30 cellular contexts compared by ENCODE assay signal in the genomic region with DNA sequence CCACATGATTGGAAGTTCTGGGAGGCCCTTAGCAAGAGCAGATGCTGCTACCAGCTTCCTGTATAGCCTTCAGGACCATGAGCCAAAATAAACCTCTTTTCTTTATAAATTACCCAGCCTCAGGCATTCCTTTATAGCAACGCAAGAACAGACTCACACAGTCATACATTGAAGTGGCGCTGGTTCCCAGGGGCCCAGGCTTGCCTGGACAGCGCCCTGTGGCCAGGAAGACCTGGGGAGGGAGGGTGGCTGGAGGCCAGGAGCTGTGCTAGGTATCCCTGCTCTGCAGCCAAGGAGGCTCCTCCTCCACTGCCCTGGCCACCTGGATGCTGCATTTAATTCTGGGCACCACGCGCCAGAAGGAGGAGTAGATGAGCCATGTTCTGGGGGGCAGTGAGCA.
DNase-seq lines count a peak whose midpoint lies in the region; ATAC-seq, FAIRE-seq and TF ChIP-seq lines count a peak whose summit lies in the region.
"Had no signal": no experiment of that assay in that cellular context is flagged by ENCODE, and none has a peak within 500 bp of the region (broad histone marks: within the 10 kb centered on the region; RNA-seq: fewer than 3 reads in every experiment).

No MANE protein-coding gene starts in this region.

- no peak overlapping the region for H2BK12ac ChIP-seq in H1 (ENCODE audit: low read depth, low read length)

- peaks cover 0 to 32% of the 10 kb centered on the region in 2 experiments; a peak in 1 of 4 replicates for H3K79me2 ChIP-seq in H1 (ENCODE audit: control insufficient read depth in 1 of 2, insufficient read depth in 2 of 2, low read length in 2 of 2)

- no peak overlapping the region for H2BK15ac ChIP-seq in H1 (ENCODE audit: low read length)

- no peak overlapping the region for H4K91ac ChIP-seq in H1 (replicated peaks; ENCODE audit: insufficient read length, low read length)

- no peaks in the 10 kb centered on the region for H3K36me3 Mint-ChIP-seq in CD4-positive, alpha-beta memory T cell
- H3K36me3 Mint-ChIP-seq: activated naive CD4-positive, alpha-beta T cell treated with anti-CD3 and anti-CD28 coated beads, Interleukin-2, amount 50 U/mL, for 24 hours; naive thymus-derived CD4-positive, alpha-beta T cell had no signal

- no peak overlapping the region for H3K23ac ChIP-seq in H1 (ENCODE audit: insufficient read length)

- H3K27me3 ChIP-seq in left ventricle myocardium inferior (ENCODE audit: low read depth) (no peaks in the 10 kb centered on the region), RWPE2 (ENCODE audit: insufficient read depth, poor library complexity, severe bottlenecking) (no peaks in the 10 kb centered on the region), H1 (replicated peaks in 1 of 4; ENCODE audit: control insufficient read depth in 3 of 4, extremely low read depth in 1 of 4, insufficient read depth in 3 of 4, low read length in 3 of 4) (no peaks in the 10 kb centered on the region)
- H3K27me3 ChIP-seq in CD4-positive, alpha-beta memory T cell (ENCODE audit: insufficient read depth, low read length): no peaks in the 10 kb centered on the region
- H3K27me3 ChIP-seq: BE2C, esophagus squamous epithelium, SJSA1, transverse colon had no signal

- no peak overlapping the region for H3K56ac ChIP-seq in H1 (replicated peaks; ENCODE audit: insufficient read length, low read depth, low read length)

- WGBS in H1 (ENCODE audit: extremely low coverage in 1 of 2, insufficient coverage in 1 of 2, insufficient read length in 1 of 2, insufficient replicate concordance in 2 of 2, low coverage in 1 of 2, low lambda C conversion rate in 2 of 2, missing lambda C conversion rate in 1 of 2), 2 experiments: 98% methylated on average over 5 of the region's 5 CpGs; no CpG with 5 or more reads in 1 of the 2 experiments

- H3K9ac ChIP-seq in H1 (replicated peaks in 1 of 4; ENCODE audit: extremely low read depth in 1 of 4, low read depth in 3 of 4, low read length in 3 of 4): no peak overlapping the region

- TF ChIP-seq RAD21 in H1 (IDR thresholded peaks at IDR 0.05 in 1 of 2, conservative IDR thresholded peaks at IDR 0.05 in 1 of 2; ENCODE audit: low read depth in 2 of 2, low read length in 2 of 2): no peak

- peaks cover 5% of the 10 kb centered on the region; the same call in 1 of the 2 replicates for H3K79me1 ChIP-seq in H1 (ENCODE audit: low read depth, low read length)

- no peak overlapping the region for H3K4me3 Mint-ChIP-seq in CD4-positive, alpha-beta memory T cell
- H3K4me3 Mint-ChIP-seq: activated CD4-positive, alpha-beta T cell treated with anti-CD3 and anti-CD28 coated beads, Interleukin-2, amount 10 ng/mL, durations not matched to agents 7 days and 5 days; activated naive CD4-positive, alpha-beta T cell treated with anti-CD3 and anti-CD28 coated beads, Interleukin-2, amount 50 U/mL, for 24 hours; naive thymus-derived CD4-positive, alpha-beta T cell; stimulated activated naive CD8-positive, alpha-beta T cell treated with anti-CD3 and anti-CD28 coated beads, Interleukin-15, Interleukin-2, amounts not matched to agents 100 ng/mL and 50 ng/mL, for 24 hours had no signal

- H4K20me1 ChIP-seq in H1 (replicated peaks in 1 of 2; ENCODE audit: control insufficient read depth in 1 of 2, insufficient read depth in 2 of 2, low read length in 2 of 2): peaks cover 12 to 16% of the 10 kb centered on the region in 2 experiments

- H2BK20ac ChIP-seq in H1 (ENCODE audit: low read length): no peak overlapping the region

- H3K4me3 ChIP-seq in left ventricle myocardium inferior: no peak overlapping the region
- H3K4me3 ChIP-seq in RWPE2 (ENCODE audit: severe bottlenecking): no peak overlapping the region
- no peak overlapping the region for H3K4me3 ChIP-seq in H1 (ENCODE audit: extremely low read depth in 1 of 4, insufficient read depth in 2 of 4, low read depth in 3 of 4, low read length in 4 of 4)
- no peak overlapping the region for H3K4me3 ChIP-seq in CD4-positive, alpha-beta memory T cell (ENCODE audit: low read length in 2 of 2)
- H3K4me3 ChIP-seq: esophagus squamous epithelium, SJSA1, transverse colon had no signal

- H2AFZ ChIP-seq in H1 (ENCODE audit: low read length): no peak overlapping the region

- CTCF ChIA-PET in H1 (lab: Charles Lee; ENCODE audit: partially characterized antibody): interaction anchor here (0.6 to 6.1 kb wide), 14 partner anchors 12 to 601 kb away, joined by 3 to 111 read pairs (median 6); no protein-coding TSS in a partner anchor
- CTCF ChIA-PET in CD4-positive, alpha-beta memory T cell (lab: Charles Lee; ENCODE audit: partially characterized antibody): interaction anchor here (5.6 kb wide), 1 partner anchor 154 kb away, joined by 59 read pairs; no protein-coding TSS in a partner anchor

- H3K18ac ChIP-seq in H1 (ENCODE audit: extremely low read depth, low read length): no peak overlapping the region

- no peak overlapping the region for H4K5ac ChIP-seq in H1 (ENCODE audit: insufficient read length, low read depth, low read length)

- peaks cover 3 to 5% of the 10 kb centered on the region in 2 donors for H3K27me3 Mint-ChIP-seq in CD4-positive, alpha-beta memory T cell
- H3K27me3 Mint-ChIP-seq: activated CD4-positive, alpha-beta T cell treated with anti-CD3 and anti-CD28 coated beads, Interleukin-2, amount 10 ng/mL, durations not matched to agents 7 days and 5 days had no signal

- POLR2A ChIA-PET in H1 (lab: Charles Lee; ENCODE audit: partially characterized antibody): interaction anchor here (0.8 kb wide), 1 partner anchor 13 kb away, joined by 3 read pairs; no protein-coding TSS in a partner anchor
- POLR2A ChIA-PET in CD4-positive, alpha-beta memory T cell (lab: Charles Lee; ENCODE audit: partially characterized antibody): no interaction called here

- H3K9me3 ChIP-seq in left ventricle myocardium inferior (replicated peaks): no peaks in the 10 kb centered on the region
- no peaks in the 10 kb centered on the region for H3K9me3 ChIP-seq in RWPE2 (ENCODE audit: severe bottlenecking)
- H3K9me3 ChIP-seq in H1 (ENCODE audit: insufficient read depth in 2 of 2, low read depth in 1 of 2, low read length in 1 of 2): no peaks in the 10 kb centered on the region
- H3K9me3 ChIP-seq in CD4-positive, alpha-beta memory T cell (ENCODE audit: control insufficient read depth in 1 of 2, low read length in 2 of 2): no peaks in the 10 kb centered on the region
- H3K9me3 ChIP-seq: BE2C, Caco-2, esophagus squamous epithelium, SJSA1, transverse colon had no signal

- no peak overlapping the region for H2BK120ac ChIP-seq in H1 (replicated peaks; ENCODE audit: low read depth, low read length)

- intact Hi-C loops in Right ventricle myocardium superior (cut with DNase I) (no loop called here), left ventricle myocardium inferior (cut with micrococcal nuclease) (loop anchor here (5.0 kb wide), 2 partner anchors 150 to 455 kb away; no protein-coding TSS in a partner anchor)
- intact Hi-C loops in CD4-positive, alpha-beta memory T cell (cut with micrococcal nuclease): no loop called here

- no peak overlapping the region for H3K4ac ChIP-seq in H1 (replicated peaks; ENCODE audit: insufficient read length, low read depth, low read length)

- TF ChIP-seq CTCF in left ventricle myocardium inferior (IDR thresholded peaks at IDR 0.05; ENCODE audit: borderline replicate concordance): no peak
- TF ChIP-seq CTCF in RWPE2 (IDR thresholded peaks at IDR 0.05; ENCODE audit: poor library complexity, severe bottlenecking): no peak
- TF ChIP-seq CTCF in H1 (IDR thresholded peaks at IDR 0.05; ENCODE audit: control extremely low read depth in 1 of 3, insufficient read depth in 1 of 3, low read depth in 1 of 3, low read length in 3 of 3): no peak

- no peak overlapping the region for H3K27ac Mint-ChIP-seq in CD4-positive, alpha-beta memory T cell
- H3K27ac Mint-ChIP-seq: activated CD4-positive, alpha-beta T cell treated with anti-CD3 and anti-CD28 coated beads, Interleukin-2, amount 10 ng/mL, durations not matched to agents 7 days and 5 days; activated naive CD4-positive, alpha-beta T cell treated with anti-CD3 and anti-CD28 coated beads, Interleukin-2, amount 50 U/mL, for 24 hours; IgD-negative memory B cell; naive thymus-derived CD4-positive, alpha-beta T cell; stimulated activated naive CD8-positive, alpha-beta T cell treated with anti-CD3 and anti-CD28 coated beads, Interleukin-15, Interleukin-2, amounts not matched to agents 100 ng/mL and 50 ng/mL, for 24 hours had no signal

- FAIRE-seq in H1 (lab: Jason Lieb, UNC) (no peak), urothelium cell line (lab: Jason Lieb, UNC) (no peak)
- FAIRE-seq: A204.1 had no signal

- peaks cover 0 to 1% (median 0%) of the 10 kb centered on the region in 4 donors for H3K4me1 Mint-ChIP-seq in CD4-positive, alpha-beta memory T cell
- H3K4me1 Mint-ChIP-seq: activated CD4-positive, alpha-beta T cell treated with anti-CD3 and anti-CD28 coated beads, Interleukin-2, amount 10 ng/mL, durations not matched to agents 7 days and 5 days; activated naive CD4-positive, alpha-beta T cell treated with anti-CD3 and anti-CD28 coated beads, Interleukin-2, amount 50 U/mL, for 24 hours; IgD-negative memory B cell; naive thymus-derived CD4-positive, alpha-beta T cell had no signal

- H3K36me3 ChIP-seq in left ventricle myocardium inferior (no peaks in the 10 kb centered on the region), RWPE2 (ENCODE audit: low read depth) (no peaks in the 10 kb centered on the region), H1 (ENCODE audit: control insufficient read depth in 2 of 4, insufficient read depth in 4 of 4, low read length in 3 of 4) (no peaks in the 10 kb centered on the region)
- no peaks in the 10 kb centered on the region for H3K36me3 ChIP-seq in CD4-positive, alpha-beta memory T cell (ENCODE audit: insufficient read depth, low read length)
- H3K36me3 ChIP-seq: BE2C, esophagus squamous epithelium, SJSA1, transverse colon, WERI-Rb-1 had no signal

- no peak overlapping the region for H2AK5ac ChIP-seq in H1 (ENCODE audit: low read depth, low read length)

- no peak overlapping the region for H3K4me2 ChIP-seq in H1 (ENCODE audit: insufficient read depth in 1 of 2, low read depth in 2 of 2, low read length in 2 of 2)

- no peak overlapping the region for H3K14ac ChIP-seq in H1 (ENCODE audit: insufficient read length)

- no peak overlapping the region for H2BK5ac ChIP-seq in H1 (ENCODE audit: low read depth, low read length)

- ATAC-seq in Right ventricle myocardium superior (ENCODE audit: poor library complexity) (no peak), RWPE2 (ENCODE audit: low read depth) (peak; percentile 74)
- ATAC-seq: left cardiac atrium; naive thymus-derived CD4-positive, alpha-beta T cell had no signal

- no peak for TF ChIP-seq POLR2A in H1 (IDR thresholded peaks at IDR 0.05; ENCODE audit: control extremely low read depth in 1 of 2, low read depth in 2 of 2, low read length in 2 of 2)

- no peak for TF ChIP-seq EP300 in H1 (IDR thresholded peaks at IDR 0.05; ENCODE audit: borderline replicate concordance in 1 of 2, low read depth in 2 of 2, low read length in 2 of 2)

- no peaks in the 10 kb centered on the region for H3K23me2 ChIP-seq in H1 (ENCODE audit: low read depth, low read length)

- DNase-seq in Right ventricle myocardium superior: peak; percentile 34
- no peak for DNase-seq in left ventricle myocardium inferior
- DNase-seq in RWPE2 (ENCODE audit: low spot score): no peak
- no peak for DNase-seq in H1 (ENCODE audit: low read depth in 1 of 2, low spot score in 2 of 2)
- DNase-seq in urothelium cell line (ENCODE audit: low spot score): peak; percentile 67
- no peak for DNase-seq in midbrain (lab: John Stamatoyannopoulos, UW)
- no peak for DNase-seq in CD4-positive, alpha-beta memory T cell
- no peak for DNase-seq in NCI-H1930 (lab: John Stamatoyannopoulos, UW)
- DNase-seq: activated CD4-positive, alpha-beta T cell treated with anti-CD3 and anti-CD28 coated beads, Interleukin-2, amount 10 ng/mL, durations not matched to agents 7 days and 5 days; anterior cingulate cortex; BE2C; Caco-2; effector memory CD4-positive, alpha-beta T cell; esophagus squamous epithelium; GOT3; left cardiac atrium; mesendoderm; naive thymus-derived CD4-positive, alpha-beta T cell; NCI-H1694; NCI-H774; stimulated activated CD4-positive, alpha-beta T cell treated with anti-CD3 and anti-CD28 coated beads, Interleukin-4, amount 100 ng/mL, for 1 hour; T-helper 2 cell; transverse colon; WERI-Rb-1 had no signal

- H3K27ac ChIP-seq in left ventricle myocardium inferior (replicated peaks) (no peak overlapping the region), RWPE2 (ENCODE audit: poor library complexity, severe bottlenecking) (no peak overlapping the region), H1 (ENCODE audit: low read depth, low read length) (no peak overlapping the region)
- H3K27ac ChIP-seq in CD4-positive, alpha-beta memory T cell (ENCODE audit: low read depth, low read length): no peak overlapping the region
- H3K27ac ChIP-seq: esophagus squamous epithelium, HL-60, SJSA1, transverse colon, WERI-Rb-1 had no signal

- H3K4me1 ChIP-seq in left ventricle myocardium inferior (peaks cover 21% of the 10 kb centered on the region), RWPE2 (ENCODE audit: insufficient read depth, poor library complexity, severe bottlenecking) (no peaks in the 10 kb centered on the region), H1 (replicated peaks in 1 of 4; ENCODE audit: control insufficient read depth in 3 of 4, insufficient read depth in 4 of 4, low read length in 3 of 4) (no peaks in the 10 kb centered on the region; a peak in 1 of 7 replicates)
- no peaks in the 10 kb centered on the region for H3K4me1 ChIP-seq in CD4-positive, alpha-beta memory T cell (ENCODE audit: insufficient read depth, low read length)
- H3K4me1 ChIP-seq: BE2C, Caco-2 had no signal

- H4K8ac ChIP-seq in H1 (ENCODE audit: extremely low read depth, insufficient read depth, low read length): peak overlapping the region; percentile 40; the same call in 1 of the 2 replicates

- peaks cover 0 to 2% (median 0%) of the 10 kb centered on the region in 8 donors for H3K9me3 Mint-ChIP-seq in CD4-positive, alpha-beta memory T cell
- H3K9me3 Mint-ChIP-seq: activated CD4-positive, alpha-beta T cell treated with anti-CD3 and anti-CD28 coated beads, Interleukin-2, amount 10 ng/mL, durations not matched to agents 7 days and 5 days; activated naive CD4-positive, alpha-beta T cell treated with anti-CD3 and anti-CD28 coated beads, Interleukin-2, amount 50 U/mL, for 24 hours; naive thymus-derived CD4-positive, alpha-beta T cell; stimulated activated naive CD8-positive, alpha-beta T cell treated with anti-CD3 and anti-CD28 coated beads, Interleukin-15, Interleukin-2, amounts not matched to agents 100 ng/mL and 50 ng/mL, for 24 hours had no signal

Comparison
In these comparisons a context has a peak if more than half of its experiments do, and no peak if none do; other contexts are left out.
1. DNase-seq: peak in Right ventricle myocardium superior (single experiment) and urothelium cell line (single experiment); none in left ventricle myocardium inferior (single experiment), RWPE2 (single experiment), H1 (0 of 2), midbrain (single experiment), CD4-positive, alpha-beta memory T cell (0 of 5) and NCI-H1930 (0 of 2).